ENCODE assay signal across 2 cellular contexts in genomic region chr5:35203403-35203802, GRCh38.
TF ChIP-seq lines count a peak whose summit lies in the region.

No MANE protein-coding gene starts in this region.

TF ChIP-seq in GM12878, 131 proteins besides CTCF, POLR2A, EP300 and RAD21:
- TF ChIP-seq SRF (IDR thresholded peaks at IDR 0.05; ENCODE audit: low read depth in 2 of 2, low read length in 2 of 2) (no peak), SP1 (IDR thresholded peaks at IDR 0.05; ENCODE audit: low read depth, low read length) (no peak), SMC3 (IDR thresholded peaks at IDR 0.05; ENCODE audit: borderline replicate concordance, low read length) (no peak)
TF ChIP-seq in GM12878: peak in this region for 0.

TF ChIP-seq in GM23338, 12 proteins besides CTCF, POLR2A, EP300 and RAD21:
- no peak for TF ChIP-seq CREB1 (CRISPR knock-in tag; IDR thresholded peaks at IDR 0.05; ENCODE audit: low read depth)
- no peak for TF ChIP-seq ZNF114 (CRISPR knock-in tag; IDR thresholded peaks at IDR 0.05)
- TF ChIP-seq NANOG (IDR thresholded peaks at IDR 0.05; ENCODE audit: borderline replicate concordance), result no peak
- TF ChIP-seq STAT1 (IDR thresholded peaks at IDR 0.05; ENCODE audit: unreplicated experiment), result no peak
- no peak for TF ChIP-seq EZH2 (IDR thresholded peaks at IDR 0.05; ENCODE audit: low read depth, unreplicated experiment)
